Comparison of ENCODE assay signal across 17 cellular contexts in genomic region chr9:94846739-94847138, GRCh38.
"Had no signal": no experiment of that assay in that cellular context is flagged by ENCODE, and none has a peak within 500 bp of the region (broad histone marks: within the 10 kb centered on the region; RNA-seq: fewer than 3 reads in every experiment).

No MANE protein-coding gene starts in this region.

- ATAC-seq: left lobe of liver; mucosa of descending colon; stimulated activated memory B cell treated with anti-CD40 and anti-IgM and Interleukin-4, amounts not matched to agents 10 μg/mL and 1 μg/mL and 100 μg/mL, for 72 hours; T-helper 17 cell had no signal

- H3K4me3 ChIP-seq: hepatocyte, mucosa of descending colon, right lobe of liver, tibial artery, vagina had no signal

- H3K27ac Mint-ChIP-seq: activated T-cell treated with anti-CD3 and anti-CD28 coated beads, Interleukin-2, amount 50 U/mL, for 72 hours; stimulated activated memory B cell treated with anti-CD40 and anti-IgM and Interleukin-4, amounts not matched to agents 10 μg/mL and 1 μg/mL and 100 μg/mL, for 72 hours; T-helper 17 cell had no signal

- H3K27ac ChIP-seq: brain microvascular endothelial cell, hepatocyte, right lobe of liver, tibial artery, WERI-Rb-1 had no signal

- FAIRE-seq: endometrium had no signal

- H3K4me2 ChIP-seq: hepatocyte had no signal

- H3K4me1 ChIP-seq: right lobe of liver had no signal

- H2AFZ ChIP-seq: hepatocyte had no signal

- H3K27me3 Mint-ChIP-seq: activated naive CD8-positive, alpha-beta T cell treated with anti-CD3 and anti-CD28 coated beads for 36 hours; stimulated activated memory B cell treated with anti-CD40 and anti-IgM and Interleukin-4, amounts not matched to agents 10 μg/mL and 1 μg/mL and 100 μg/mL, for 72 hours; T-helper 17 cell had no signal

- H3K9me3 Mint-ChIP-seq: activated naive CD8-positive, alpha-beta T cell treated with anti-CD3 and anti-CD28 coated beads for 36 hours; stimulated activated memory B cell treated with anti-CD40 and anti-IgM and Interleukin-4, amounts not matched to agents 10 μg/mL and 1 μg/mL and 100 μg/mL, for 72 hours had no signal

- H3K36me3 ChIP-seq: brain microvascular endothelial cell, right lobe of liver, tibial artery, vagina, WERI-Rb-1 had no signal

- H3K9me3 ChIP-seq: mucosa of descending colon, right lobe of liver, tibial artery, vagina had no signal

- DNase-seq: activated CD8-positive, alpha-beta memory T cell treated with anti-CD3 and anti-CD28 coated beads, Interleukin-2, amount 50 U/mL, for 48 hours; activated naive CD8-positive, alpha-beta T cell treated with anti-CD3 and anti-CD28 coated beads for 36 hours; activated T-cell treated with anti-CD3 and anti-CD28 coated beads, Interleukin-2, amount 50 U/mL, for 72 hours; amygdala; islet precursor cell; mucosa of descending colon; nephron progenitor cell; right lobe of liver; T-helper 17 cell; tibial artery; WERI-Rb-1 had no signal

- H3K4me3 Mint-ChIP-seq: activated naive CD8-positive, alpha-beta T cell treated with anti-CD3 and anti-CD28 coated beads for 36 hours; activated T-cell treated with anti-CD3 and anti-CD28 coated beads, Interleukin-2, amount 50 U/mL, for 72 hours; nephron progenitor cell; stimulated activated memory B cell treated with anti-CD40 and anti-IgM and Interleukin-4, amounts not matched to agents 10 μg/mL and 1 μg/mL and 100 μg/mL, for 72 hours; T-helper 17 cell had no signal

- H3K27me3 ChIP-seq: brain microvascular endothelial cell, hepatocyte, right lobe of liver, tibial artery, vagina had no signal
